In genomic region chr3:6657591-6657990, GRCh38 we compare ENCODE assay signal across 16 cellular contexts.
DNase-seq lines count a peak whose midpoint lies in the region.
"Had no signal": no experiment of that assay in that cellular context is flagged by ENCODE, and none has a peak within 500 bp of the region (broad histone marks: within the 10 kb centered on the region; RNA-seq: fewer than 3 reads in every experiment).

No MANE protein-coding gene starts in this region.

- peak; percentile 37 for DNase-seq in DMS53 treated with DMSO at 0.1 percent for 48 hours (lab: John Stamatoyannopoulos, UW; ENCODE audit: unreplicated experiment)
- peak; percentile 7 for DNase-seq in NCI-H69 (lab: John Stamatoyannopoulos, UW)
- peak; percentile 46 for DNase-seq in OCI-M1 (lab: John Stamatoyannopoulos, UW)
- DNase-seq in stimulated activated CD4-positive, alpha-beta T cell treated with anti-CD3 and anti-CD28 coated beads, Interleukin-2, amount 100 ng/mL, for 48 hours: no peak
- no peak for DNase-seq in activated CD4-positive, CD25-positive, alpha-beta regulatory T cell (lab: John Stamatoyannopoulos, UW)
- no peak for DNase-seq in NCI-H82 treated with DMSO at 0.1 percent for 48 hours (lab: John Stamatoyannopoulos, UW; ENCODE audit: unreplicated experiment)
- DNase-seq: C1 segment of cervical spinal cord; Calu3; CD4-positive, alpha-beta memory T cell; COR-L47; DMS79; EL; GDM1; GM23248; H7; HCEC 1CT had no signal

Comparison
In these comparisons a context has a peak if more than half of its experiments do, and no peak if none do; other contexts are left out.
1. DNase-seq: peak in DMS53 treated with DMSO at 0.1 percent for 48 hours (single experiment), NCI-H69 (single experiment) and OCI-M1 (single experiment); none in stimulated activated CD4-positive, alpha-beta T cell treated with anti-CD3 and anti-CD28 coated beads, Interleukin-2, amount 100 ng/mL, for 48 hours (0 of 2), activated CD4-positive, CD25-positive, alpha-beta regulatory T cell (0 of 4) and NCI-H82 treated with DMSO at 0.1 percent for 48 hours (single experiment).